17 cellular contexts compared by ENCODE assay signal in the genomic region with DNA sequence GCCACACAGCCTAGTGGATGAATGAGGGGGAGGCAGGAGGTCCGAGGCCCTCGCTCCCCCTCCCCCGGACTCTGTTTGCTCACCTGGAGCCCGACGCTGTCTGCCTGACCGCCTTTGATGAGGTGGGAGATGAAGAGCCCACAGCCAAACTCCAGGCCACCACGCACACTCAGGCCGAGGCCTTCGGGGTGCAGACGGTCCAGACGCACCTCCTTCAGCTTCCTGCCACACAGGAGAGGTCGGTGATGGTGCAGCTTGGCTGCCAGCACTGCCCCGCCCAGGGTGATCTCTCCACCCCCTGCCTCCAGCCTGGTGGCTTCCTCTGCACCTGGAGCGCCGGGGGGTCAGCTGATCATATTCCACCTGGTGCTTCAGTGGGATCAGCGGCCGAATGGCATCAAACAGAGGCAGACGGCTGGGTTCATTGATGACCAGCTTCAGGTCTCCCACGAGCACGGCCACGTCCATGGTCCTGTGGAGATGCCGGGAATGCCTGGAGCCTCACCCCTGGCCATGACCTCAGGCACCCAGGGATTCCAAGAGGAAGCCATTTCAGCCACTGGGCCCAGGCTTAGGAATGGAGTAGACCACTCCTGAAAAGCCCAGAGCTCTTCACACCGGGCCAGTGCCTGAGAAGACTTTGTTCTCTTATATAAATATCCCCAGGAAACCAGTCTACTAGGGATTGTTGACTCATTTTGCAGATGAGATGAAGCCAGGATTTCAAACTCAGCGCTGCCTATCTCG. TPM values are rescaled to one million over a fixed set of nuclear protein-coding genes. Genes with fewer than 3 reads are reported as not detected.
DNase-seq lines count a peak whose midpoint lies in the region; FAIRE-seq and TF ChIP-seq lines count a peak whose summit lies in the region.
"Had no signal": no experiment of that assay in that cellular context is flagged by ENCODE, and none has a peak within 500 bp of the region (broad histone marks: within the 10 kb centered on the region; RNA-seq: fewer than 3 reads in every experiment).

No MANE protein-coding gene starts in this region.

- H3K9ac ChIP-seq in H9 (ENCODE audit: extremely low read depth, insufficient read length, low read length), result no peak overlapping the region

- H3K4me2 ChIP-seq in hepatocyte (peak overlapping the region; percentile 51), H9 (ENCODE audit: insufficient read depth, insufficient read length, low read length) (no peak overlapping the region)

- H3K4ac ChIP-seq in H9 (ENCODE audit: low read depth, low read length), result no peak overlapping the region

- no peak overlapping the region for H3T11ph ChIP-seq in H9 (ENCODE audit: low read length)

- no peaks in the 10 kb centered on the region for H3K9me2 ChIP-seq in hepatocyte (replicated peaks; ENCODE audit: insufficient read depth)

- no peak overlapping the region for H2BK15ac ChIP-seq in H9 (ENCODE audit: low read depth, low read length)

- DNase-seq in HT-29 (ENCODE audit: low spot score) (peak; percentile 19), NCI-H774 (lab: John Stamatoyannopoulos, UW) (peak; percentile 72), hepatocyte (ENCODE audit: low spot score) (no peak), H9 (no peak), ecto neural progenitor cell (ENCODE audit: low spot score) (no peak), H4 (ENCODE audit: low spot score) (no peak), GM12892 (ENCODE audit: insufficient read length) (no peak)
- DNase-seq: activated CD4-positive, alpha-beta T cell treated with anti-CD3 and anti-CD28 coated beads, Interleukin-2, amount 50 U/mL, for 4 hours; activated naive CD8-positive, alpha-beta T cell treated with anti-CD3 and anti-CD28 coated beads, Interleukin-2, amount 50 U/mL, for 24 hours; Calu3; central memory CD4-positive, alpha-beta T cell; endodermal cell; stimulated activated naive CD4-positive, alpha-beta T cell had no signal

- no peaks in the 10 kb centered on the region for H3K79me1 ChIP-seq in H9 (ENCODE audit: insufficient read depth, low read depth, low read length, poor library complexity, severe bottlenecking)

- no peaks in the 10 kb centered on the region for H3K36me3 Mint-ChIP-seq in H9 (ENCODE audit: insufficient read depth in 1 of 3, low read depth in 3 of 3)

- H3K4me3 Mint-ChIP-seq in H9, result no peak overlapping the region
- H3K4me3 Mint-ChIP-seq: activated naive CD8-positive, alpha-beta T cell treated with anti-CD3 and anti-CD28 coated beads, Interleukin-2, amount 50 U/mL, for 24 hours; endodermal cell had no signal

- H3K79me2 ChIP-seq in hepatocyte (peaks cover 38% of the 10 kb centered on the region), H9 (ENCODE audit: insufficient read depth, low read length) (no peaks in the 10 kb centered on the region)

- peaks cover 21% of the 10 kb centered on the region for H3K4me1 ChIP-seq in hepatocyte (ENCODE audit: insufficient read depth)
- no peaks in the 10 kb centered on the region for H3K4me1 ChIP-seq in H9 (ENCODE audit: insufficient read depth, low read length)
- H3K4me1 ChIP-seq: vagina had no signal

- no peaks in the 10 kb centered on the region for H3K36me3 ChIP-seq in hepatocyte (replicated peaks; ENCODE audit: insufficient read depth, low read depth)
- H3K36me3 ChIP-seq: vagina had no signal

- FAIRE-seq in GM12892 (lab: Jason Lieb, UNC), result no peak

- H2AK5ac ChIP-seq in H9 (ENCODE audit: insufficient read length, low read length), result no peak overlapping the region

- H3K14ac ChIP-seq in H9 (ENCODE audit: insufficient read depth, low read length), result no peak overlapping the region

- 78% methylated on average over 24 of the region's 25 CpGs for WGBS in hepatocyte (ENCODE audit: low lambda C conversion rate, missing lambda C conversion rate)
- WGBS in H9 (ENCODE audit: extremely low coverage, insufficient read length, low lambda C conversion rate), result no CpG with 5 or more reads among the region's 25 CpGs

- no peak overlapping the region for H3K56ac ChIP-seq in H9 (ENCODE audit: insufficient read length, low read depth, low read length)

- H3K27ac ChIP-seq in 22Rv1 (peak overlapping the region; percentile 43), hepatocyte (peak overlapping the region; percentile 89), H9 (ENCODE audit: insufficient read length, low read depth, low read length) (no peak overlapping the region)
- H3K27ac ChIP-seq: SK-N-MC, vagina had no signal

- H2BK20ac ChIP-seq in H9 (ENCODE audit: low read depth, low read length, poor library complexity, severe bottlenecking), result no peak overlapping the region

- H3K4me1 Mint-ChIP-seq in H9, result peaks cover 0 to 25% of the 10 kb centered on the region in 2 experiments; a peak in 2 of 4 replicates
- H3K4me1 Mint-ChIP-seq: activated naive CD8-positive, alpha-beta T cell treated with anti-CD3 and anti-CD28 coated beads, Interleukin-2, amount 50 U/mL, for 24 hours had no signal

- no peak for TF ChIP-seq POLR2A in GM12892 (IDR thresholded peaks at IDR 0.05; ENCODE audit: low read depth, low read length)

- H3K23me2 ChIP-seq in H9 (ENCODE audit: insufficient read length, low read depth, low read length, poor library complexity, severe bottlenecking), result no peaks in the 10 kb centered on the region

- no peak overlapping the region for H4K5ac ChIP-seq in H9 (ENCODE audit: insufficient read length, low read depth, low read length)

- no peak overlapping the region for H3K4me3 ChIP-seq in hepatocyte
- H3K4me3 ChIP-seq: SK-N-MC, vagina had no signal

- no peaks in the 10 kb centered on the region for H3K9me3 Mint-ChIP-seq in H9
- H3K9me3 Mint-ChIP-seq: activated naive CD8-positive, alpha-beta T cell treated with anti-CD3 and anti-CD28 coated beads, Interleukin-2, amount 50 U/mL, for 24 hours; endodermal cell had no signal

- no peak overlapping the region for H3K18ac ChIP-seq in H9 (ENCODE audit: insufficient read length, low read depth, low read length)

- peaks cover 2% of the 10 kb centered on the region for H3K27me3 Mint-ChIP-seq in H9 (ENCODE audit: low read depth)

- no peak overlapping the region for H2BK5ac ChIP-seq in H9 (ENCODE audit: insufficient read length, low read length)

- H4K20me1 ChIP-seq in hepatocyte (ENCODE audit: insufficient read depth, poor library complexity, severe bottlenecking) (peaks cover 5% of the 10 kb centered on the region), H9 (ENCODE audit: control insufficient read depth, insufficient read depth, insufficient read length) (no peaks in the 10 kb centered on the region)

- no peak overlapping the region for H3K23ac ChIP-seq in H9 (ENCODE audit: insufficient read length, low read depth, low read length)

- no peak overlapping the region for H3K27ac Mint-ChIP-seq in H9
- H3K27ac Mint-ChIP-seq: activated naive CD8-positive, alpha-beta T cell treated with anti-CD3 and anti-CD28 coated beads, Interleukin-2, amount 50 U/mL, for 24 hours; endodermal cell had no signal

- no peak overlapping the region for H4K91ac ChIP-seq in H9 (ENCODE audit: insufficient read length, low read depth, low read length)

- no peak overlapping the region for H2BK120ac ChIP-seq in H9 (ENCODE audit: low read depth, low read length, poor library complexity, severe bottlenecking)

- H3K9me3 ChIP-seq in hepatocyte (ENCODE audit: low read depth) (no peaks in the 10 kb centered on the region), H9 (ENCODE audit: control insufficient read depth, low read depth, low read length) (no peaks in the 10 kb centered on the region)
- H3K9me3 ChIP-seq: vagina had no signal

- no peak overlapping the region for H2AFZ ChIP-seq in hepatocyte
- H2AFZ ChIP-seq in H9 (ENCODE audit: low read length), result no peak overlapping the region

- H2BK12ac ChIP-seq in H9 (ENCODE audit: insufficient read length, low read depth, low read length), result no peak overlapping the region

- no peak overlapping the region for H4K8ac ChIP-seq in H9 (replicated peaks; ENCODE audit: insufficient read length, low read depth, low read length)

- TF ChIP-seq CTCF in 22Rv1 (IDR thresholded peaks at IDR 0.05) (no peak), hepatocyte (IDR thresholded peaks at IDR 0.05; ENCODE audit: poor library complexity) (no peak), H9 (conservative IDR thresholded peaks at IDR 0.05) (no peak)

- H3K27me3 ChIP-seq in hepatocyte (no peaks in the 10 kb centered on the region), H9 (ENCODE audit: insufficient read depth, low read length) (no peaks in the 10 kb centered on the region)
- H3K27me3 ChIP-seq: vagina had no signal

RNA-seq across cellular contexts. Expression of a gene that starts 13.0 kb away (rescaled TPM):
- 78.0 and 86.2 TPM in 2 replicates for total RNA-seq in HT-29 (2014; rRNA removed; shearing (Covaris generic))
- 58.8 and 60.6 TPM in 2 replicates for total RNA-seq in hepatocyte
- polyA plus RNA-seq in hepatocyte, result 54.0 and 54.3 TPM in 2 replicates
- total RNA-seq in H9 (2021), result 1.0 and 1.5 TPM in 2 replicates
- total RNA-seq in H4 (2014; rRNA removed; shearing (Covaris generic)), result not detected in 2 replicates
- not detected for polyA plus RNA-seq in GM12892 (2012; ENCODE audit: missing spikeins)
- total RNA-seq: vagina had no signal

RNA-seq across cellular contexts. Expression of a gene that starts 15.8 kb away (rescaled TPM):
- total RNA-seq in HT-29 (2014; rRNA removed; shearing (Covaris generic)), result not detected in 2 replicates
- total RNA-seq in hepatocyte, result 0.16 and 0.27 TPM in 2 replicates
- 0.06 and 2.0 TPM in 2 replicates for polyA plus RNA-seq in hepatocyte
- 0.35 and 0.86 TPM in 2 replicates for total RNA-seq in H9 (2021)
- total RNA-seq in H4 (2014; rRNA removed; shearing (Covaris generic)), result not detected in 2 replicates
- polyA plus RNA-seq in GM12892 (2012; ENCODE audit: missing spikeins), result not detected
- total RNA-seq: Calu3, left lobe of liver, vagina had no signal

RNA-seq across cellular contexts. Expression of a gene that starts 54.6 kb away (rescaled TPM):
- 0.08 and 0.52 TPM in 2 replicates for total RNA-seq in HT-29 (2014; rRNA removed; shearing (Covaris generic))
- total RNA-seq in hepatocyte (0.88 and 2.2 TPM in 2 replicates), H9 (2021) (2.4 and 3.2 TPM in 2 replicates)
- polyA plus RNA-seq in hepatocyte, result 0.89 TPM in 1 of 2 replicates, not detected in the other
- not detected in 2 replicates for total RNA-seq in H4 (2014; rRNA removed; shearing (Covaris generic))
- not detected for polyA plus RNA-seq in GM12892 (2012; ENCODE audit: missing spikeins)

Comparison
In these comparisons a context has a peak if more than half of its experiments do, and no peak if none do; other contexts are left out.
1. DNase-seq: peak in HT-29 (single experiment) and NCI-H774 (single experiment); none in hepatocyte (single experiment), H9 (single experiment), ecto neural progenitor cell (single experiment), H4 (single experiment) and GM12892 (single experiment).
2. RNA of a gene that starts 13.0 kb away (total RNA-seq): 78.0 to 86.2 TPM in HT-29 and 58.8 to 60.6 TPM in hepatocyte; 1.0 to 1.5 TPM in H9 and not detected in H4; every median in the first group is over 10 times any median in the second.